Comparison of ENCODE assay signal across 12 cellular contexts in the genomic region with DNA sequence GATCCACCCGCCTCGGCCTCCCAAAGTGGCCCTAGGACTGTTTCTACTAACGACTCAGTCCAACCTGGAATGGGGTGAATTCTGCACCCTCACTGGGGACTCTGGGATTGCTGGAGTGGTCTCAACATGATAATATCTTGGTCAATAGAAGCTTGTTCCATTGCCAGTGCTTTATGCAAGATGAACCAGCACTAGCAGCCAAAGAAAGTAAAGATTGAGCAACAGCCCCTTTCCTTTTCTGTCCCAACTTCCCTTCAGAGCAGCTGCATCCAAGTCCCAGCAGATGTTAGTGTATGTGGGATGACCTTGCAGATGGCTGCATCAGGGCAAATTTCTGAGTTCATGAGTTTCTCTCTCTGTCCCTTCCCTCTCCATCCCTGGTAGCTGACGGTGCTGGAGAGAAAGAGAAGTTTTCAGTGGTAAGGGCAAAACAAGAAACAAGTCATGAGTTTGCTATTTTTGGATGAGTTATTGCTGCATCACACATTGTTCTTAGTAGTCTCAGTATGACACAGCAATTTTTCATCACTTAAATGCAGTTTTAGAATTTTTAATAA.
DNase-seq lines count a peak whose midpoint lies in the region; ATAC-seq, FAIRE-seq and TF ChIP-seq lines count a peak whose summit lies in the region.
"Had no signal": no experiment of that assay in that cellular context is flagged by ENCODE, and none has a peak within 500 bp of the region (broad histone marks: within the 10 kb centered on the region; RNA-seq: fewer than 3 reads in every experiment).

No MANE protein-coding gene starts in this region.

- H3K36me3 ChIP-seq in PC-3 (ENCODE audit: low read depth, low read length), result no peaks in the 10 kb centered on the region
- no peaks in the 10 kb centered on the region for H3K36me3 ChIP-seq in upper lobe of left lung
- H3K36me3 ChIP-seq in kidney (ENCODE audit: control insufficient read depth in 1 of 2, insufficient read depth in 2 of 2, low read length in 2 of 2), result no peaks in the 10 kb centered on the region
- H3K36me3 ChIP-seq: neutrophil, suprapubic skin had no signal

- H3K79me2 ChIP-seq in PC-3 (ENCODE audit: low read length), result no peaks in the 10 kb centered on the region

- H3K27me3 ChIP-seq in PC-3 (ENCODE audit: low read length), result no peaks in the 10 kb centered on the region
- H3K27me3 ChIP-seq in upper lobe of left lung, result no peaks in the 10 kb centered on the region
- H3K27me3 ChIP-seq: neutrophil, suprapubic skin had no signal

- 0 out of 2 replicates have a peak overlapping the region, but pooled peaks have one; percentile 15 for H3K4me2 ChIP-seq in PC-3 (ENCODE audit: low read length)

- no peak for FAIRE-seq in kidney (lab: Jason Lieb, UNC)
- FAIRE-seq: colon, TTC549 had no signal

- 0 out of 2 replicates have a peak overlapping the region, but pooled peaks have one; percentile 38 for H2AFZ ChIP-seq in PC-3 (ENCODE audit: low read length)

- H3K9ac ChIP-seq in PC-3 (ENCODE audit: low read length) (no peak overlapping the region), kidney (ENCODE audit: low read length in 2 of 2) (no peak overlapping the region)

- TF ChIP-seq EP300 in upper lobe of left lung (IDR thresholded peaks at IDR 0.05), result no peak

- peak; percentile 32 for DNase-seq in PC-3
- DNase-seq in Right ventricle myocardium superior, result peak; percentile 49
- DNase-seq in upper lobe of left lung, result peak in 1 of 2 donors; percentile 28
- no peak for DNase-seq in GM20000 (ENCODE audit: low spot score)
- no peak for DNase-seq in kidney

- intact Hi-C loops in PC-3 (cut with micrococcal nuclease) (no loop called here), Right ventricle myocardium superior (cut with DNase I) (no loop called here), kidney (cut with DNase I) (no loop called here)

- no peaks in the 10 kb centered on the region for H3K9me2 ChIP-seq in PC-3 (replicated peaks; ENCODE audit: low read length)

- BruUV-seq in PC-3 (replicated peaks; lab: Mats Ljungman, UMichigan), result no TSS peak

- WGBS in upper lobe of left lung, 2 donors, result 72 to 73% methylated on average over 4 of the region's 4 CpGs

- CTCF ChIA-PET in PC-3 (lab: Charles Lee), result interaction anchor here (0.6 kb wide), 1 partner anchor 91 kb away, joined by 3 read pairs; no protein-coding TSS in a partner anchor

- ATAC-seq in GM21360 (IDR thresholded peaks at IDR 0.05; ENCODE audit: unreplicated experiment) (peak; percentile 76), PC-3 (peak; percentile 35; the same call in 1 of the 2 replicates), Right ventricle myocardium superior (ENCODE audit: poor library complexity) (peak; percentile 94), upper lobe of left lung (ENCODE audit: low FRiP score in 2 of 2) (peak; percentile 55 to 79), HG02981 (IDR thresholded peaks at IDR 0.05; ENCODE audit: unreplicated experiment) (no peak), GM21619 (IDR thresholded peaks at IDR 0.05; ENCODE audit: unreplicated experiment) (no peak)

- H3K27ac ChIP-seq in PC-3 (ENCODE audit: low read length), result peak overlapping the region; percentile 37
- no peak overlapping the region for H3K27ac ChIP-seq in upper lobe of left lung
- no peak overlapping the region for H3K27ac ChIP-seq in kidney (ENCODE audit: low read depth in 2 of 2, low read length in 2 of 2)
- H3K27ac ChIP-seq: neutrophil, suprapubic skin had no signal

- no peaks in the 10 kb centered on the region for H3F3A ChIP-seq in PC-3 (ENCODE audit: low read length, unreplicated experiment)

- H3K9me3 ChIP-seq in PC-3 (ENCODE audit: low read length), result no peaks in the 10 kb centered on the region
- no peaks in the 10 kb centered on the region for H3K9me3 ChIP-seq in upper lobe of left lung
- no peaks in the 10 kb centered on the region for H3K9me3 ChIP-seq in kidney (ENCODE audit: control insufficient read depth in 1 of 2, low read length in 2 of 2)
- H3K9me3 ChIP-seq: neutrophil, suprapubic skin had no signal

- no peaks in the 10 kb centered on the region for H4K20me1 ChIP-seq in PC-3 (ENCODE audit: low read length)

- POLR2A ChIA-PET in PC-3 (lab: Charles Lee; ENCODE audit: unreplicated experiment), result no interaction called here

- TF ChIP-seq POLR2A in upper lobe of left lung (IDR thresholded peaks at IDR 0.05), result no peak

- peaks cover 7% of the 10 kb centered on the region; the same call in 1 of the 2 replicates for H3K4me1 ChIP-seq in PC-3 (ENCODE audit: insufficient read depth, low read length)
- no peaks in the 10 kb centered on the region for H3K4me1 ChIP-seq in upper lobe of left lung
- H3K4me1 ChIP-seq in kidney (ENCODE audit: control insufficient read depth in 1 of 2, insufficient read depth in 1 of 2, low read depth in 1 of 2, low read length in 2 of 2), result no peaks in the 10 kb centered on the region
- H3K4me1 ChIP-seq: suprapubic skin had no signal

- no peak for TF ChIP-seq CTCF in PC-3 (conservative IDR thresholded peaks at IDR 0.05; ENCODE audit: low read depth, low read length)
- TF ChIP-seq CTCF in upper lobe of left lung (IDR thresholded peaks at IDR 0.05), result no peak
- no peak for TF ChIP-seq CTCF in GM20000 (IDR thresholded peaks at IDR 0.05; ENCODE audit: extremely low read depth, missing control alignments)
- TF ChIP-seq CTCF in kidney (IDR thresholded peaks at IDR 0.05; ENCODE audit: borderline replicate concordance, extremely low read depth, insufficient read depth), result no peak

- no peak overlapping the region for H3K4me3 ChIP-seq in PC-3 (ENCODE audit: low read length)
- H3K4me3 ChIP-seq in upper lobe of left lung, result no peak overlapping the region
- no peak overlapping the region for H3K4me3 ChIP-seq in kidney (ENCODE audit: low read length in 2 of 2)
- H3K4me3 ChIP-seq: suprapubic skin had no signal

Comparison
In these comparisons a context has a peak if more than half of its experiments do, and no peak if none do; other contexts are left out.
1. ATAC-seq: peak in GM21360 (single experiment), PC-3 (single experiment), Right ventricle myocardium superior (single experiment) and upper lobe of left lung (2 of 2); none in HG02981 (single experiment) and GM21619 (single experiment).
2. DNase-seq: peak in PC-3 (single experiment) and Right ventricle myocardium superior (single experiment); none in GM20000 (single experiment) and kidney (single experiment).